ENCODE assay signal across 20 cellular contexts in the genomic region with DNA sequence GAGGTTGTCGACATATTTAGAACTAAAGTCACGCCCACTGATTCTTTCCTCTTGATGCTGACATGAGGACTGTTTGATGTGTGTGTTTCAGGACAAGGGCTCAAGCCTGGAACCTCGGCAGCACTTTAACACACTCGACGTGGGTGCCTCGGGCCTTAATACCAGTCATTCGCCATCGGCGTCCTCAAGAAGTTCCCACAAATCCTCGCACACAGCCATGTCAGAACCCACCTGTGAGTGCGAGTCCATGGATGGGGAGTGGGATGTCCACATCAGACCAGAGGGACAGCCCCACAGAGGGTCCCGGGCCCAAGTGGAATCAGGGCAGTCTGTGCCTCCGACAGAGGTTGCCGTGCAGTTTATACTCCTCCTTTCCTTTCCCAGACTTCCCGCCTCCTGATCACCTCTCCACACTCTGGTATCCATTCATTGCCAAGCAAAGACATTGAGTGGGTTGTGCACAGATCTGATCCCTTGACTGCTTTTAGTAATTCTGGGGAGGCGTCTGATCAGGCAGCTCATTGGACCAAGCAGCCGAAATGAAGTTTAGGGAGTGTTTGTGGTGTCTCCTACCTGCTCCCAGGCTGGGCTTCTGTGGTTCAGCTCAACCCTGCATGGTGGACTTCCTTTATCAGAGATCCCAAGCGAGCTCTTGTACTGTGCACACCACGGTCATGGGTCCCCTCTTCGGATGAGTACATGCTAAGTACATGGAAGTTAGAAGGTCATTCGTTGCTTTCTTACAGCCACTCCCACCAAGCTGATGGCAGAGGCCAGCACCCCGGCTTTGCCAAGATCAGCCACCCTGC. TPM values are rescaled to one million over a fixed set of nuclear protein-coding genes. Genes with fewer than 3 reads are reported as not detected.
A peak's percentile ranks its signal among the peaks of the same experiment; 100 is the strongest.
DNase-seq lines count a peak whose midpoint lies in the region; ATAC-seq and TF ChIP-seq lines count a peak whose summit lies in the region.
"Had no signal": no experiment of that assay in that cellular context is flagged by ENCODE, and none has a peak within 500 bp of the region (broad histone marks: within the 10 kb centered on the region; RNA-seq: fewer than 3 reads in every experiment).

No MANE protein-coding gene starts in this region.

- no peak overlapping the region for H4K91ac ChIP-seq in H9 (ENCODE audit: insufficient read length, low read depth, low read length)

- H3T11ph ChIP-seq in H9 (ENCODE audit: low read length): no peak overlapping the region

- no peak overlapping the region for H4K8ac ChIP-seq in H9 (replicated peaks; ENCODE audit: insufficient read length, low read depth, low read length)

- no peak overlapping the region for H3K27ac ChIP-seq in BLaER1
- no peak overlapping the region for H3K27ac ChIP-seq in BLaER1 treated with 17β-estradiol and CSF1 and Interleukin-3, amounts not matched to agents 10 nM and 100 nM
- no peak overlapping the region for H3K27ac ChIP-seq in H9 (ENCODE audit: insufficient read length, low read depth, low read length)
- H3K27ac ChIP-seq: KMS-11 had no signal

- H3K79me2 ChIP-seq in H9 (ENCODE audit: insufficient read depth, low read length): no peaks in the 10 kb centered on the region

- no peak overlapping the region for H3K56ac ChIP-seq in H9 (ENCODE audit: insufficient read length, low read depth, low read length)

- H3K4me2 ChIP-seq in BLaER1 (peak overlapping the region; percentile 93), H9 (ENCODE audit: insufficient read depth, insufficient read length, low read length) (no peak overlapping the region)
- peak overlapping the region in 7 of 11 experiments; percentile 81 to 96 (median 90); a peak in 12 of 22 replicates for H3K4me2 ChIP-seq in BLaER1 treated with 17β-estradiol and CSF1 and Interleukin-3, amounts not matched to agents 10 nM and 100 nM
- H3K4me2 ChIP-seq: GM23338, KMS-11 had no signal

- no peak overlapping the region for H2BK15ac ChIP-seq in H9 (ENCODE audit: low read depth, low read length)

- H2BK120ac ChIP-seq in H9 (ENCODE audit: low read depth, low read length, poor library complexity, severe bottlenecking): no peak overlapping the region

- no peaks in the 10 kb centered on the region for H3K23me2 ChIP-seq in H9 (ENCODE audit: insufficient read length, low read depth, low read length, poor library complexity, severe bottlenecking)

- TF ChIP-seq CTCF in H9 (conservative IDR thresholded peaks at IDR 0.05): no peak

- no peak overlapping the region for H3K18ac ChIP-seq in H9 (ENCODE audit: insufficient read length, low read depth, low read length)

- no peak overlapping the region for H2BK5ac ChIP-seq in H9 (ENCODE audit: insufficient read length, low read length)

- no peak overlapping the region for H2AFZ ChIP-seq in H9 (ENCODE audit: low read length)
- H2AFZ ChIP-seq: GM23338 had no signal

- H3K9ac ChIP-seq in BLaER1: no peak overlapping the region
- H3K9ac ChIP-seq in BLaER1 treated with 17β-estradiol and CSF1 and Interleukin-3, amounts not matched to agents 10 nM and 100 nM: no peak overlapping the region
- H3K9ac ChIP-seq in H9 (ENCODE audit: extremely low read depth, insufficient read length, low read length): no peak overlapping the region
- H3K9ac ChIP-seq: KMS-11 had no signal

- no peak overlapping the region for H3K27ac Mint-ChIP-seq in H9
- H3K27ac Mint-ChIP-seq: CD4-positive, alpha-beta memory T cell; GM23338; HFFc6 had no signal

- no peaks in the 10 kb centered on the region for H3K79me1 ChIP-seq in H9 (ENCODE audit: insufficient read depth, low read depth, low read length, poor library complexity, severe bottlenecking)

- WGBS in H9 (ENCODE audit: extremely low coverage, insufficient read length, low lambda C conversion rate): no CpG with 5 or more reads among the region's 22 CpGs

- H2AK5ac ChIP-seq in H9 (ENCODE audit: insufficient read length, low read length): no peak overlapping the region

- H3K4me3 Mint-ChIP-seq in H9: no peak overlapping the region
- H3K4me3 Mint-ChIP-seq: CD14-positive monocyte; CD4-positive, alpha-beta memory T cell; GM23338; HFFc6 had no signal

- H3K4me1 ChIP-seq in BLaER1 (peaks cover 57% of the 10 kb centered on the region), H9 (ENCODE audit: insufficient read depth, low read length) (no peaks in the 10 kb centered on the region)
- H3K4me1 ChIP-seq in BLaER1 treated with 17β-estradiol and CSF1 and Interleukin-3, amounts not matched to agents 10 nM and 100 nM: peaks cover 38 to 60% (median 57%) of the 10 kb centered on the region in 10 experiments
- H3K4me1 ChIP-seq: BE2C had no signal

- H4K20me1 ChIP-seq in BLaER1: no peaks in the 10 kb centered on the region
- H4K20me1 ChIP-seq in BLaER1 treated with 17β-estradiol and CSF1 and Interleukin-3, amounts not matched to agents 10 nM and 100 nM: no peaks in the 10 kb centered on the region; a peak in 1 of 22 replicates
- H4K20me1 ChIP-seq in H9 (ENCODE audit: control insufficient read depth, insufficient read depth, insufficient read length): no peaks in the 10 kb centered on the region

- H3K27me3 ChIP-seq in BLaER1 (no peaks in the 10 kb centered on the region), H9 (ENCODE audit: insufficient read depth, low read length) (no peaks in the 10 kb centered on the region)
- H3K27me3 ChIP-seq in BLaER1 treated with 17β-estradiol and CSF1 and Interleukin-3, amounts not matched to agents 10 nM and 100 nM: no peaks in the 10 kb centered on the region
- H3K27me3 ChIP-seq: BE2C had no signal

- H4K5ac ChIP-seq in H9 (ENCODE audit: insufficient read length, low read depth, low read length): no peak overlapping the region

- intact Hi-C loops in sciatic nerve (cut with DNase I): loop anchor here (10.0 kb wide), 1 partner anchor 550 kb away; no protein-coding TSS in a partner anchor

- H3K36me3 ChIP-seq in BLaER1: no peaks in the 10 kb centered on the region
- no peaks in the 10 kb centered on the region for H3K36me3 ChIP-seq in BLaER1 treated with 17β-estradiol and CSF1 and Interleukin-3, amounts not matched to agents 10 nM and 100 nM
- H3K36me3 ChIP-seq: BE2C had no signal

- H3K4ac ChIP-seq in H9 (ENCODE audit: low read depth, low read length): no peak overlapping the region

- no peak overlapping the region for H2BK20ac ChIP-seq in H9 (ENCODE audit: low read depth, low read length, poor library complexity, severe bottlenecking)

- H3K4me3 ChIP-seq in BLaER1: no peak overlapping the region
- no peak overlapping the region for H3K4me3 ChIP-seq in BLaER1 treated with 17β-estradiol and CSF1 and Interleukin-3, amounts not matched to agents 10 nM and 100 nM
- H3K4me3 ChIP-seq: GM12878, GM23338 had no signal

- no peaks in the 10 kb centered on the region for H3K9me3 Mint-ChIP-seq in H9
- H3K9me3 Mint-ChIP-seq: CD4-positive, alpha-beta memory T cell; GM23338; HFFc6 had no signal

- H3K9me3 ChIP-seq in BLaER1 (no peaks in the 10 kb centered on the region), H9 (ENCODE audit: control insufficient read depth, low read depth, low read length) (no peaks in the 10 kb centered on the region)
- no peaks in the 10 kb centered on the region for H3K9me3 ChIP-seq in BLaER1 treated with 17β-estradiol and CSF1 and Interleukin-3, amounts not matched to agents 10 nM and 100 nM (replicated peaks in 1 of 11)
- H3K9me3 ChIP-seq: BE2C had no signal

- no peaks in the 10 kb centered on the region for H3K27me3 Mint-ChIP-seq in H9 (ENCODE audit: low read depth)

- H3K23ac ChIP-seq in H9 (ENCODE audit: insufficient read length, low read depth, low read length): no peak overlapping the region

- H2BK12ac ChIP-seq in H9 (ENCODE audit: insufficient read length, low read depth, low read length): no peak overlapping the region

- H3K4me1 Mint-ChIP-seq in H9: no peaks in the 10 kb centered on the region
- H3K4me1 Mint-ChIP-seq: CD14-positive monocyte, GM23338 had no signal

- H3K14ac ChIP-seq in H9 (ENCODE audit: insufficient read depth, low read length): no peak overlapping the region

- ATAC-seq in sciatic nerve (no peak), HG03354 (IDR thresholded peaks at IDR 0.05; ENCODE audit: poor library complexity, severe bottlenecking, unreplicated experiment) (no peak)
- ATAC-seq: GM12878, GM23338, HCT116 had no signal

- DNase-seq in mesenteric fat pad (ENCODE audit: low spot score) (peak; percentile 55), sciatic nerve (ENCODE audit: low spot score) (peak; percentile 31), H9 (no peak), NCI-H1930 (lab: John Stamatoyannopoulos, UW) (no peak)
- DNase-seq: ACHN; BE2C; CD4-positive, alpha-beta memory T cell; DMS 273 treated with DMSO at 0.1 percent for 48 hours; DMS53; DND-41; EL; HFFc6 had no signal

- H3K36me3 Mint-ChIP-seq in H9 (ENCODE audit: insufficient read depth in 1 of 3, low read depth in 3 of 3): no peaks in the 10 kb centered on the region
- H3K36me3 Mint-ChIP-seq: CD14-positive monocyte; CD4-positive, alpha-beta memory T cell had no signal

RNA-seq across cellular contexts. Expression of a gene that starts 27.2 kb away (rescaled TPM):
- total RNA-seq in mesenteric fat pad (1,076 TPM), sciatic nerve (1,183 TPM), H9 (2021) (1,893 and 1,918 TPM in 2 replicates)

Comparison
In these comparisons a context has a peak if more than half of its experiments do, and no peak if none do; other contexts are left out.
1. DNase-seq: peak in mesenteric fat pad (single experiment) and sciatic nerve (single experiment); none in H9 (single experiment) and NCI-H1930 (0 of 2).